8 cellular contexts compared by ENCODE assay signal in the genomic region with DNA sequence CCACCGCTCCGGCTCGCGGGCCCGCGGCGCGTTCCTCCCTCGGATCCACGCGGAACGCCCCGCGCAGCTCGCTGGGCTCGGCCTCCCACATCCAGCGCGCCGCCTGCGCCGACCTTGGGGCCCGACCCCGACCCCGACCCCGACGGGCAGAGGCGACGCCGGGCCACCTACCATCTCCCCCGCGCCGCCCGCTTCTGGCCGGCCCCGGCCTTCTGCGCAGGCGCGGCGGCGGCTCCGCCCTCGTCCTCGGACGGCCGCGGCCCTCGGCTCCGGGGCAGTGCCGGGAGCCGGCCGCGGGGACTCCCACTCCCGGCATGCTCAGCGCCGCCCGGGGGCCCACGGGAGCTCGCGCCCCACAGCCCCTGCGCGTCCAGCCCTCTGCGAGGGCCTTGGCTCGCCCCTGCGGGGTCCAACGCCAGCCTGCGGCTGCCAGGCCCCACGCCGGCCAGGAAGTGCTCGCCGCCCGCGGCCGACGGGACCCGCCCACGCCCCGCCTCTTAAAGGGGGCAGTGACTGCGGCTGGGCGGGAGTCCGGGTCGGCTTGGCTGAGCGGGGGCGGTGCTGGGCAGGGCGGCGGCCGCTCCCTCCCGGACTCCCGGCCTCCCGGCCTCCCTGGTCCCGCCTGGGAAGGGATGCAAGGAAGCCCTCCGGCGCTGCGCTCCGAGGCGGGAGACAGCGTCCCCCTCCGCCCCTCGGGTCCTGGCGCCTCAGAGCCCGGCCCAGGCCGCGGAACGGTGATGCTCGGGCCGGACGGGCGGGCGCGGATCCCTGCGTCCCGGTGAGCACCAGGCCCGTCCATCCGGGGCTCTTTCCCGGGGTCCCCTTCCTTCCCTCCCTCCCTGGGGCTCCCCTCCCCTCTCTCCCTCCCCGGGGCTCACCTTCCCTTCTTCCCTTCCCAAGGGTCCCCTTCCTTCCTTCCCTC. TPM values are rescaled to one million over a fixed set of nuclear protein-coding genes. Genes with fewer than 3 reads are reported as not detected.
DNase-seq lines count a peak whose midpoint lies in the region; ATAC-seq and TF ChIP-seq lines count a peak whose summit lies in the region.

DCUN1D2 (minus strand) TSS at position 216 of the 922 bp plus-strand sequence; CDS start at position 174, 42 bp downstream.

- H3K4me1 ChIP-seq in DND-41 (ENCODE audit: insufficient read depth, low read length), result peaks cover 49% of the 10 kb centered on the region
- H3K4me1 ChIP-seq in neural progenitor cell, result peaks cover 38% of the 10 kb centered on the region
- peaks cover 48% of the 10 kb centered on the region for H3K4me1 ChIP-seq in stomach smooth muscle (ENCODE audit: control insufficient read depth, insufficient read depth, low read length)

- H3K27me3 ChIP-seq in DND-41 (ENCODE audit: insufficient read depth, low read length, poor library complexity), result no peaks in the 10 kb centered on the region
- H3K27me3 ChIP-seq in neural progenitor cell, result no peaks in the 10 kb centered on the region
- no peaks in the 10 kb centered on the region for H3K27me3 ChIP-seq in stomach smooth muscle (ENCODE audit: control insufficient read depth in 1 of 2, insufficient read depth in 2 of 2, low read length in 2 of 2)

- H3K4me3 ChIP-seq in DND-41 (ENCODE audit: low read depth in 1 of 2, low read length in 2 of 2) (peak within 1 kb of the TSS; percentile 76 to 80), fibroblast of villous mesenchyme (ENCODE audit: low read depth, low read length) (peak within 1 kb of the TSS; percentile 91), neural progenitor cell (peak within 1 kb of the TSS; percentile 63), stomach smooth muscle (ENCODE audit: low read length in 2 of 2) (peak within 1 kb of the TSS; percentile 83)
- H3K4me3 ChIP-seq in Jurkat, Clone E6-1 (ENCODE audit: low read length), result peak within 1 kb of the TSS; percentile 65

- H4K20me1 ChIP-seq in DND-41 (ENCODE audit: insufficient read depth, low read length), result peaks cover 37% of the 10 kb centered on the region
- peaks cover 80% of the 10 kb centered on the region for H4K20me1 ChIP-seq in neural progenitor cell (ENCODE audit: low read depth)

- H3K79me2 ChIP-seq in DND-41 (ENCODE audit: insufficient read depth, low read length) (peaks cover 67% of the 10 kb centered on the region), neural progenitor cell (ENCODE audit: low read depth) (peaks cover 92% of the 10 kb centered on the region)

- peak within 1 kb of the TSS; percentile 70 for H3K27ac ChIP-seq in DND-41 (ENCODE audit: low read length)
- H3K27ac ChIP-seq in neural progenitor cell, result no peak within 1 kb of the TSS
- peak within 1 kb of the TSS; percentile 66 for H3K27ac ChIP-seq in stomach smooth muscle (ENCODE audit: low read length)

- peak within 1 kb of the TSS; percentile 61 for H2AFZ ChIP-seq in DND-41 (ENCODE audit: low read depth, low read length)
- peak within 1 kb of the TSS; percentile 65 for H2AFZ ChIP-seq in neural progenitor cell (replicated peaks)

- peak within 1 kb of the TSS; percentile 87 for H3K27ac Mint-ChIP-seq in neural progenitor cell

- DNase-seq in DND-41 (peak; percentile 75), fibroblast of villous mesenchyme (ENCODE audit: low read depth) (peak; percentile 97), neural progenitor cell (ENCODE audit: low spot score) (peak; percentile 94)
- DNase-seq in Jurkat, Clone E6-1 (ENCODE audit: low read depth, low spot score), result peak; percentile 23
- DNase-seq in activated effector memory CD4-positive, alpha-beta T cell treated with Interleukin-2 at 50 U/mL for 16 hours, result peak; percentile 71

- H3K9ac ChIP-seq in DND-41 (ENCODE audit: low read depth, low read length) (peak within 1 kb of the TSS; percentile 82), neural progenitor cell (peak within 1 kb of the TSS; percentile 45), stomach smooth muscle (ENCODE audit: low read length in 2 of 2) (peak within 1 kb of the TSS; percentile 85)

- H3K36me3 ChIP-seq in DND-41 (ENCODE audit: insufficient read depth, low read length) (peaks cover 11% of the 10 kb centered on the region), neural progenitor cell (no peaks in the 10 kb centered on the region), stomach smooth muscle (ENCODE audit: control insufficient read depth in 2 of 2, insufficient read depth in 2 of 2, low read length in 2 of 2) (peaks cover 0 to under 1% of the 10 kb centered on the region in 2 donors)

- H3K4me3 Mint-ChIP-seq in neural progenitor cell, result peak within 1 kb of the TSS; percentile 95

- peaks cover 7% of the 10 kb centered on the region for H3K36me3 Mint-ChIP-seq in neural progenitor cell

- H3K9me3 ChIP-seq in DND-41 (ENCODE audit: insufficient read depth, low read length, severe bottlenecking) (no peaks in the 10 kb centered on the region), neural progenitor cell (ENCODE audit: low read depth) (no peaks in the 10 kb centered on the region), stomach smooth muscle (ENCODE audit: control insufficient read depth in 2 of 2, low read length in 2 of 2) (no peaks in the 10 kb centered on the region)

- TF ChIP-seq CTCF in DND-41 (IDR thresholded peaks at IDR 0.05; ENCODE audit: borderline replicate concordance, extremely low read depth, low read length, poor library complexity, severe bottlenecking) (no peak), fibroblast of villous mesenchyme (IDR thresholded peaks at IDR 0.05; ENCODE audit: insufficient read depth, low read depth, low read length) (no peak), neural progenitor cell (IDR thresholded peaks at IDR 0.05) (no peak)

- H3F3A ChIP-seq in neural progenitor cell (ENCODE audit: low read depth), result peaks cover 15% of the 10 kb centered on the region

- peak within 1 kb of the TSS; percentile 96 for H3K4me2 ChIP-seq in DND-41 (ENCODE audit: insufficient read depth, low read length)
- H3K4me2 ChIP-seq in neural progenitor cell, result peak within 1 kb of the TSS; percentile 95

- peaks cover 5% of the 10 kb centered on the region for H3K27me3 Mint-ChIP-seq in neural progenitor cell (ENCODE audit: insufficient read depth, low read depth)

- ATAC-seq in DND-41 (ENCODE audit: insufficient read depth, low read depth) (peak; percentile 75), GM21717 (IDR thresholded peaks at IDR 0.05; ENCODE audit: unreplicated experiment) (peak; percentile 79)

- H3K4me1 Mint-ChIP-seq in neural progenitor cell, result peaks cover 51% of the 10 kb centered on the region

- H3K9me3 Mint-ChIP-seq in neural progenitor cell, result no peaks in the 10 kb centered on the region

- peak; percentile 68 for TF ChIP-seq POLR2A in Raji (IDR thresholded peaks at IDR 0.05; ENCODE audit: insufficient read depth, low read depth, low read length)

RNA-seq across cellular contexts. Expression of gene DCUN1D2, which starts in this region (rescaled TPM):
- polyA plus RNA-seq in Jurkat, Clone E6-1 (2012; ENCODE audit: insufficient read depth, insufficient read length), result 17.3 TPM
- total RNA-seq in fibroblast of villous mesenchyme, result 9.7 and 13.4 TPM in 2 replicates
- 17.4 and 23.8 TPM in 2 replicates for total RNA-seq in neural progenitor cell (ENCODE audit: low replicate concordance)

Comparison
In these comparisons a context has a peak if more than half of its experiments do, and no peak if none do; other contexts are left out.
1. DNase-seq: peak in every context shown above with its lines; median percentile 97 in fibroblast of villous mesenchyme; 94 in neural progenitor cell; 75 in DND-41; 71 in activated effector memory CD4-positive, alpha-beta T cell treated with Interleukin-2 at 50 U/mL for 16 hours; 23 in Jurkat, Clone E6-1.